Comparison of ENCODE assay signal across 18 cellular contexts in genomic region chr14:44767646-44768173, GRCh38.
"Had no signal": no experiment of that assay in that cellular context is flagged by ENCODE, and none has a peak within 500 bp of the region (broad histone marks: within the 10 kb centered on the region; RNA-seq: fewer than 3 reads in every experiment).

No MANE protein-coding gene starts in this region.

- H3K27ac ChIP-seq: cardiac muscle cell, coronary artery, prostate gland, skin epidermis, suprapubic skin had no signal

- H3K4me1 ChIP-seq: prostate gland, suprapubic skin had no signal

- FAIRE-seq: TTC549 had no signal

- DNase-seq: activated CD4-positive, alpha-beta T cell treated with anti-CD3 and anti-CD28 coated beads, Interleukin-2, amount 50 U/mL, for 4 hours; activated CD4-positive, CD25-positive, alpha-beta regulatory T cell treated with anti-CD3 and anti-CD28 coated beads, Interleukin-2, amount 50 U/mL, for 72 hours; activated naive CD4-positive, alpha-beta T cell treated with Interleukin-2 at 50 U/mL for 16 hours; activated T-cell treated with anti-CD3 and anti-CD28 coated beads for 4 hours; foreskin fibroblast; glutamatergic neuron; occipital lobe; right cardiac atrium; stimulated activated CD4-positive, alpha-beta T cell treated with anti-CD3 and anti-CD28 coated beads, Interleukin-4, amount 100 ng/mL, for 4 hours; stimulated activated CD8-positive, alpha-beta memory T cell treated with anti-CD3 and anti-CD28 coated beads, Interleukin-4, amount 100 ng/mL, for 48 hours; stimulated activated naive CD4-positive, alpha-beta T cell treated with Interleukin-2 at 50 U/mL for 16 hours; T-helper 17 cell had no signal

- H3K27me3 ChIP-seq: cardiac muscle cell, suprapubic skin had no signal

- H3K36me3 ChIP-seq: cardiac muscle cell, prostate gland, suprapubic skin had no signal

- H3K9me3 ChIP-seq: prostate gland, suprapubic skin had no signal

- H3K4me3 ChIP-seq: cardiac muscle cell, coronary artery, prostate gland, skin epidermis, suprapubic skin had no signal
